ENCODE assay signal across 11 cellular contexts in genomic region chr1:31575373-31576140, GRCh38. TPM values are rescaled to one million over a fixed set of nuclear protein-coding genes. Genes with fewer than 3 reads are reported as not detected.
DNase-seq lines count a peak whose midpoint lies in the region; ATAC-seq and TF ChIP-seq lines count a peak whose summit lies in the region.
"Had no signal": no experiment of that assay in that cellular context is flagged by ENCODE, and none has a peak within 500 bp of the region (broad histone marks: within the 10 kb centered on the region; RNA-seq: fewer than 3 reads in every experiment).

No MANE protein-coding gene starts in this region.

- peak overlapping the region; percentile 99 for H3K4me2 ChIP-seq in BLaER1

- no peaks in the 10 kb centered on the region for H3K9me3 ChIP-seq in BLaER1
- H3K9me3 ChIP-seq in BE2C, result no peaks in the 10 kb centered on the region

- H4K20me1 ChIP-seq in BLaER1, result no peaks in the 10 kb centered on the region

- no peak for TF ChIP-seq CTCF in BE2C (IDR thresholded peaks at IDR 0.05; ENCODE audit: low read depth, low read length)
- TF ChIP-seq CTCF in natural killer cell (IDR thresholded peaks at IDR 0.05), result no peak

- H3K36me3 Mint-ChIP-seq in natural killer cell, result no peaks in the 10 kb centered on the region

- no peaks in the 10 kb centered on the region for H3K9me3 Mint-ChIP-seq in natural killer cell

- peak; percentile 58 for ATAC-seq in esophagus mucosa
- no peak for ATAC-seq in natural killer cell

- no peak overlapping the region for H3K9ac ChIP-seq in BLaER1

- H3K27ac Mint-ChIP-seq in natural killer cell, result no peak overlapping the region

- peaks cover 19 to 29% of the 10 kb centered on the region in 2 donors for H3K27me3 Mint-ChIP-seq in natural killer cell (ENCODE audit: low read depth in 2 of 2)

- H3K4me1 ChIP-seq in BLaER1 (peaks cover 86% of the 10 kb centered on the region), BE2C (peaks cover 5% of the 10 kb centered on the region)

- H3K36me3 ChIP-seq in BLaER1 (no peaks in the 10 kb centered on the region), BE2C (no peaks in the 10 kb centered on the region)

- intact Hi-C loops in posterior vena cava (cut with DNase I), result loop anchor here in 1 of 2 donors (10.0 kb wide), 1 partner anchor 139 kb away; no protein-coding TSS in a partner anchor
- intact Hi-C loops in natural killer cell (cut with micrococcal nuclease), result no loop called here

- DNase-seq in LoVo (ENCODE audit: low spot score), result peak; percentile 92
- DNase-seq in posterior vena cava (ENCODE audit: low spot score), result peak; percentile 74
- no peak for DNase-seq in BE2C
- no peak for DNase-seq in EL
- no peak for DNase-seq in GM19240 (ENCODE audit: insufficient read length, low spot score)
- no peak for DNase-seq in natural killer cell
- DNase-seq: effector memory CD4-positive, alpha-beta T cell; NCI-H1417 treated with DMSO at 0.1 percent for 48 hours had no signal

- no peak overlapping the region for H3K4me3 Mint-ChIP-seq in natural killer cell

- H3K27me3 ChIP-seq in BLaER1 (no peaks in the 10 kb centered on the region), BE2C (no peaks in the 10 kb centered on the region)

- H3K4me3 ChIP-seq in BLaER1 (no peak overlapping the region), BE2C (ENCODE audit: low read depth, low read length) (no peak overlapping the region)
- H3K4me3 ChIP-seq: SK-N-MC had no signal

- peak overlapping the region; percentile 75 for H3K27ac ChIP-seq in BLaER1
- H3K27ac ChIP-seq: SK-N-MC had no signal

- peaks cover 0 to 7% of the 10 kb centered on the region in 2 donors for H3K4me1 Mint-ChIP-seq in natural killer cell

RNA-seq across cellular contexts. Expression of gene TINAGL1, which starts 0.8 kb away (rescaled TPM):
- 15.9 TPM for total RNA-seq in esophagus mucosa
- 100 to 1,000 TPM; 110 to 123 TPM for total RNA-seq in posterior vena cava
- polyA plus RNA-seq in BE2C (2012; ENCODE audit: insufficient read depth, insufficient read length, low read depth), result 0.31 TPM
- total RNA-seq in natural killer cell, result not detected

RNA-seq across cellular contexts. Expression of gene HCRTR1, which starts 41.9 kb away (rescaled TPM):
- not detected for total RNA-seq in esophagus mucosa
- not detected for total RNA-seq in posterior vena cava
- polyA plus RNA-seq in BE2C (2012; ENCODE audit: insufficient read depth, insufficient read length, low read depth), result not detected
- not detected for total RNA-seq in natural killer cell

Comparison
In these comparisons a context has a peak if more than half of its experiments do, and no peak if none do; other contexts are left out.
1. DNase-seq: peak in LoVo (single experiment) and posterior vena cava (single experiment); none in BE2C (single experiment), EL (single experiment), GM19240 (single experiment) and natural killer cell (single experiment).
2. RNA of gene TINAGL1, which starts 0.8 kb away (total RNA-seq): 110 to 123 TPM in posterior vena cava and 15.9 TPM in esophagus mucosa (single experiment); not detected in natural killer cell; every median in the first group is over 10 times any median in the second.